Comparison of ENCODE assay signal across 20 cellular contexts in the genomic region with DNA sequence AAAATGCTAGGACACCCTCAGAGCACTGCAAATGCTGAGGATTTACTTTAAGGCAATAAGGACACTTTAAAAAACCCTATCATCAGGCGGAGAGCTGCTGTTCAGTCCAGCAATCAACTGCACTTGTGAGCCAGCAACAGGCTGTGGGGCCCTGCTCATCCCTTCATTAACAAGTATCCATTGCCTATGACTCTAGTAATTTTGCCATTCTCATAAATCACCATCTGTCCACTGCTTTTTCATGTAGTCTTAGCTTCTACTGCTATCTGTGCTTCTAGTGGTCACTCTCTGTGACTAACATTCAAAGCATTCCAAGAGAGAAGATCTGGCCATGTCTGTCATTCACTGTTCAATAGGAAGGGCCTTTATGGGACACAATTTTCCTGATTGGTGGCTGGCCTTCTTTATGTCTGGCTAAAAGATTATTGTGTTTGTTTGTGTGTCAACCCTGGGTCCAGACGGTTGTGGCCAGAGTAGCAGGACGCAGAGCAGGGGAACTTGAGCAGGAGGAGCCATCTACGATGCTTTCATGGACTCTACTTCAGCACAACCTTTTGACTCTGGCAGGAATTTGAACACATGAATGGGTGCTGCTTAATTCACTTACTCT. TPM values are rescaled to one million over a fixed set of nuclear protein-coding genes. Genes with fewer than 3 reads are reported as not detected.
DNase-seq lines count a peak whose midpoint lies in the region; ATAC-seq and TF ChIP-seq lines count a peak whose summit lies in the region.
"Had no signal": no experiment of that assay in that cellular context is flagged by ENCODE, and none has a peak within 500 bp of the region (broad histone marks: within the 10 kb centered on the region; RNA-seq: fewer than 3 reads in every experiment).

No MANE protein-coding gene starts in this region.

- peak overlapping the region; percentile 2 for H3K27ac Mint-ChIP-seq in CD4-positive, alpha-beta T cell

- no peak overlapping the region for H3K4ac ChIP-seq in IMR-90 (ENCODE audit: low read depth, low read length)

- 80% methylated on average over 1 of the region's 4 CpGs; no CpG with 5 or more reads in 1 of the 2 experiments for WGBS in IMR-90 (ENCODE audit: extremely low coverage in 2 of 2, insufficient read length in 1 of 2), 2 experiments

- CTCF ChIA-PET in CD4-positive, alpha-beta T cell (lab: Charles Lee) = interaction anchor here (1.0 kb wide), 1 partner anchor 13 kb away, joined by 3 read pairs; no protein-coding TSS in a partner anchor
- CTCF ChIA-PET in IMR-90 (lab: Yijun Ruan, JAX) = no interaction called here

- no peak overlapping the region for H3K4me3 Mint-ChIP-seq in CD4-positive, alpha-beta T cell

- no peak overlapping the region for H2AK9ac ChIP-seq in IMR-90 (replicated peaks; ENCODE audit: low read depth, low read length, poor library complexity)

- no peak overlapping the region for H4K91ac ChIP-seq in IMR-90 (ENCODE audit: insufficient read depth, low read depth, low read length)

- no peaks in the 10 kb centered on the region for H3K27me3 Mint-ChIP-seq in CD4-positive, alpha-beta T cell

- no peak overlapping the region for H3K56ac ChIP-seq in IMR-90 (ENCODE audit: extremely low read depth, insufficient read depth, low read length)

- H2BK5ac ChIP-seq in IMR-90 (ENCODE audit: low read depth, low read length, poor library complexity, severe bottlenecking) = no peak overlapping the region

- no peak overlapping the region for H4K8ac ChIP-seq in IMR-90 (ENCODE audit: low read depth in 2 of 2, low read length in 2 of 2)

- no peak for TF ChIP-seq RAD21 in IMR-90 (IDR thresholded peaks at IDR 0.05; ENCODE audit: low read length)

- H3K4me1 Mint-ChIP-seq in CD4-positive, alpha-beta T cell (ENCODE audit: low read depth) = peaks cover 34% of the 10 kb centered on the region

- H3K14ac ChIP-seq in IMR-90 (replicated peaks; ENCODE audit: low read depth, low read length) = no peak overlapping the region

- H3K36me3 ChIP-seq in IMR-90 (ENCODE audit: control insufficient read depth, insufficient read depth, low read length) = no peaks in the 10 kb centered on the region
- H3K36me3 ChIP-seq in WERI-Rb-1 = no peaks in the 10 kb centered on the region; the same call in 1 of the 2 replicates
- H3K36me3 ChIP-seq: right atrium auricular region, thyroid gland had no signal

- no peak overlapping the region for H2AFZ ChIP-seq in IMR-90 (replicated peaks; ENCODE audit: low read length, poor library complexity)

- H3K23ac ChIP-seq in IMR-90 (ENCODE audit: low read depth, low read length) = no peak overlapping the region

- no peak for TF ChIP-seq CTCF in CD4-positive, alpha-beta T cell (IDR thresholded peaks at IDR 0.05)
- TF ChIP-seq CTCF in IMR-90 (conservative IDR thresholded peaks at IDR 0.05; ENCODE audit: low read depth, low read length) (no peak), WERI-Rb-1 (IDR thresholded peaks at IDR 0.05; ENCODE audit: low read depth, low read length) (0 out of 2 replicates have a peak, but pooled peaks have one; percentile 2)

- H4K20me1 ChIP-seq in IMR-90 (ENCODE audit: insufficient read depth, low read length) = peaks cover 8% of the 10 kb centered on the region; the same call in 1 of the 2 replicates

- peaks cover 0 to 6% of the 10 kb centered on the region in 2 experiments; a peak in 2 of 4 replicates for H3K79me1 ChIP-seq in IMR-90 (ENCODE audit: low read depth in 1 of 2, low read length in 2 of 2)

- peaks cover 14% of the 10 kb centered on the region for H3K36me3 Mint-ChIP-seq in CD4-positive, alpha-beta T cell (ENCODE audit: low read depth)

- H3K27me3 ChIP-seq in CD4-positive, alpha-beta T cell (ENCODE audit: control insufficient read depth, insufficient read depth, low read length) = no peaks in the 10 kb centered on the region
- H3K27me3 ChIP-seq in IMR-90 (ENCODE audit: control insufficient read depth, insufficient read depth, low read length) (no peaks in the 10 kb centered on the region), WERI-Rb-1 (ENCODE audit: insufficient read depth, low read depth, severe bottlenecking) (no peaks in the 10 kb centered on the region)
- H3K27me3 ChIP-seq: right atrium auricular region, thyroid gland had no signal

- dilution Hi-C loops in IMR-90 (cut with HindIII; ENCODE audit: low sequenced_read_pairs, unreplicated experiment) = no loop called here

- H3K4me2 ChIP-seq in IMR-90 (ENCODE audit: low read depth, low read length) = no peak overlapping the region

- intact Hi-C loops in CD4-positive, alpha-beta T cell (cut with DNase I, micrococcal nuclease) = loop anchor here in 1 of 2 experiments (5.0 kb wide), 2 partner anchors 43 to 202 kb away; a partner anchor contains a TSS
- intact Hi-C loops in IMR-90 (cut with micrococcal nuclease) = no loop called here

- no peak for ATAC-seq in CD4-positive, alpha-beta T cell (ENCODE audit: poor library complexity)
- no peak for ATAC-seq in IMR-90 (ENCODE audit: low read depth)
- ATAC-seq: HCT116, Panc1 had no signal

- 0 out of 2 replicates have a peak, but pooled peaks cover 2% of the 10 kb centered on the region for H3K4me1 ChIP-seq in IMR-90 (ENCODE audit: control insufficient read depth, insufficient read depth, low read length)

- POLR2A ChIA-PET in CD4-positive, alpha-beta T cell (lab: Charles Lee) = interaction anchor here (1.0 kb wide), 1 partner anchor 128 kb away, joined by 3 read pairs; no protein-coding TSS in a partner anchor
- POLR2A ChIA-PET in IMR-90 (lab: Charles Lee; ENCODE audit: unreplicated experiment) = no interaction called here

- H4K5ac ChIP-seq in IMR-90 (ENCODE audit: low read depth, low read length) = no peak overlapping the region

- H3K9ac ChIP-seq in IMR-90 (ENCODE audit: low read depth, low read length) = no peak overlapping the region

- H3K27ac ChIP-seq in CD4-positive, alpha-beta T cell (ENCODE audit: low read depth, low read length) = no peak overlapping the region
- no peak overlapping the region for H3K27ac ChIP-seq in IMR-90 (ENCODE audit: insufficient read depth, low read length)
- no peak overlapping the region for H3K27ac ChIP-seq in WERI-Rb-1
- H3K27ac ChIP-seq: right atrium auricular region, thyroid gland had no signal

- H2BK20ac ChIP-seq in IMR-90 (ENCODE audit: low read depth, low read length) = no peak overlapping the region

- no peak overlapping the region for H2BK15ac ChIP-seq in IMR-90 (ENCODE audit: low read depth, low read length)

- H3K4me3 ChIP-seq in IMR-90 (ENCODE audit: insufficient read depth, low read depth, low read length) (no peak overlapping the region), WERI-Rb-1 (ENCODE audit: low read depth, low read length) (no peak overlapping the region)
- H3K4me3 ChIP-seq: right atrium auricular region, thyroid gland had no signal

- no peaks in the 10 kb centered on the region for H3K9me3 Mint-ChIP-seq in CD4-positive, alpha-beta T cell

- no TSS peak for BruUV-seq in IMR-90 (replicated peaks; lab: Mats Ljungman, UMichigan)

- no peak overlapping the region for H2BK120ac ChIP-seq in IMR-90 (ENCODE audit: low read depth, low read length)

- no peak overlapping the region for H2AK5ac ChIP-seq in IMR-90 (ENCODE audit: low read depth, low read length)

- in situ Hi-C loops in IMR-90 (cut with MboI; ENCODE audit: low sequenced_read_pairs) (no loop called here), KBM-7 (cut with MboI; ENCODE audit: low pct_unique_long_range_greater_than_20kb, low sequenced_read_pairs) (no loop called here), ACHN (cut with HindIII; ENCODE audit: low pct_ligation_motif_present, low pct_unique_long_range_greater_than_20kb, low sequenced_read_pairs) (no loop called here)

- H3K9me1 ChIP-seq in IMR-90 (ENCODE audit: insufficient read depth, low read length) = no peaks in the 10 kb centered on the region

- TF ChIP-seq POLR2A in IMR-90 (IDR thresholded peaks at IDR 0.05; ENCODE audit: low read depth, low read length) = no peak

- no peak overlapping the region for H3K18ac ChIP-seq in IMR-90 (ENCODE audit: low read depth, low read length)

- DNase-seq in CD4-positive, alpha-beta T cell = no peak
- peak; percentile 44 for DNase-seq in IMR-90
- no peak for DNase-seq in WERI-Rb-1
- DNase-seq in myocyte (ENCODE audit: low read depth) = peak; percentile 36
- no peak for DNase-seq in KBM-7
- no peak for DNase-seq in NCI-H1930 (lab: John Stamatoyannopoulos, UW)
- DNase-seq in cerebellar nuclear complex (lab: John Stamatoyannopoulos, UW) = no peak
- no peak for DNase-seq in ACHN
- DNase-seq: activated naive CD4-positive, alpha-beta T cell treated with anti-CD3 and anti-CD28 coated beads, Interleukin-2, amount 50 U/mL, for 16 hours; activated T-cell treated with anti-CD3 and anti-CD28 coated beads for 4 hours; KG1; NCI-H1436 treated with DMSO at 0.1 percent for 48 hours; NCI-H510A; stimulated activated CD4-positive, alpha-beta T cell treated with anti-CD3 and anti-CD28 coated beads, Interleukin-4, amount 100 ng/mL, for 1 hour; T-helper 2 cell; thyroid gland had no signal

- H3K9me3 ChIP-seq in CD4-positive, alpha-beta T cell (ENCODE audit: control insufficient read depth, low read length) = no peaks in the 10 kb centered on the region
- H3K9me3 ChIP-seq in IMR-90 (ENCODE audit: control insufficient read depth, insufficient read depth, low read length) = no peaks in the 10 kb centered on the region
- no peaks in the 10 kb centered on the region for H3K9me3 ChIP-seq in WERI-Rb-1 (ENCODE audit: severe bottlenecking)
- H3K9me3 ChIP-seq: right atrium auricular region, thyroid gland had no signal

RNA-seq across cellular contexts. Expression of gene KRAS, which starts 3.6 kb away (rescaled TPM):
- total RNA-seq in CD4-positive, alpha-beta T cell = 10 to 100 TPM; 45.0 to 48.7 TPM
- total RNA-seq in IMR-90 (2012; rRNA removed) = 9.3 and 20.0 TPM in 2 replicates
- polyA plus RNA-seq in IMR-90 (2012; rRNA removed) = 8.1 and 10.7 TPM in 2 replicates
- 2.6 and 3.5 TPM in 2 replicates for polyA plus RNA-seq in IMR-90 (2012; cell fraction: cytosol; rRNA removed)
- 1.7 and 7.4 TPM in 2 replicates for polyA plus RNA-seq in IMR-90 (2012; cell fraction: nucleus; rRNA removed; ENCODE audit: low replicate concordance)
- 5.6 and 7.4 TPM in 2 replicates for total RNA-seq in myocyte
- 5.5 TPM for polyA plus RNA-seq in myocyte (2012)

RNA-seq across cellular contexts. Expression of gene ETFRF1, which starts 59.3 kb away (rescaled TPM):
- 10 to 100 TPM; 32.9 to 39.8 TPM for total RNA-seq in CD4-positive, alpha-beta T cell
- 8.6 and 17.5 TPM in 2 replicates for total RNA-seq in IMR-90 (2012; rRNA removed)
- 9.7 and 14.4 TPM in 2 replicates for polyA plus RNA-seq in IMR-90 (2012; rRNA removed)
- 1.4 and 2.1 TPM in 2 replicates for polyA plus RNA-seq in IMR-90 (2012; cell fraction: cytosol; rRNA removed)
- 0.73 and 7.0 TPM in 2 replicates for polyA plus RNA-seq in IMR-90 (2012; cell fraction: nucleus; rRNA removed; ENCODE audit: low replicate concordance)
- total RNA-seq in myocyte = 62.6 and 70.6 TPM in 2 replicates
- 19.6 TPM for polyA plus RNA-seq in myocyte (2012)

RNA-seq across cellular contexts. Expression of gene DNAI7, which starts 59.4 kb away (rescaled TPM):
- total RNA-seq in CD4-positive, alpha-beta T cell = under 1 TPM in 1 of 2 experiments, not detected in 1; 0.36 TPM
- total RNA-seq in IMR-90 (2012; rRNA removed) (under 0.01 and 0.28 TPM in 2 replicates), myocyte (0.19 TPM in 1 of 2 replicates, not detected in the other)
- 0.06 and 0.07 TPM in 2 replicates for polyA plus RNA-seq in IMR-90 (2012; rRNA removed)
- polyA plus RNA-seq in IMR-90 (2012; cell fraction: cytosol; rRNA removed) = 0.04 TPM in 1 of 2 replicates, not detected in the other
- 0.10 TPM in 1 of 2 replicates, not detected in the other for polyA plus RNA-seq in IMR-90 (2012; cell fraction: nucleus; rRNA removed; ENCODE audit: low replicate concordance)
- 0.20 TPM for polyA plus RNA-seq in myocyte (2012)
- total RNA-seq: bronchial epithelial cell had no signal

Comparison
In these comparisons a context has a peak if more than half of its experiments do, and no peak if none do; other contexts are left out.
1. DNase-seq: peak in IMR-90 (single experiment) and myocyte (single experiment); none in CD4-positive, alpha-beta T cell (0 of 10), WERI-Rb-1 (single experiment), KBM-7 (single experiment), NCI-H1930 (0 of 2), cerebellar nuclear complex (0 of 2) and ACHN (single experiment).